In genomic region chr3:127422663-127423375, GRCh38 we compare ENCODE assay signal across 33 cellular contexts.
DNase-seq lines count a peak whose midpoint lies in the region; ATAC-seq and FAIRE-seq lines count a peak whose summit lies in the region.
"Had no signal": no experiment of that assay in that cellular context is flagged by ENCODE, and none has a peak within 500 bp of the region (broad histone marks: within the 10 kb centered on the region; RNA-seq: fewer than 3 reads in every experiment).

No MANE protein-coding gene starts in this region.

- no peaks in the 10 kb centered on the region for H3K27me3 ChIP-seq in H7 (ENCODE audit: control insufficient read depth, insufficient read depth, low read length)
- H3K27me3 ChIP-seq: body of pancreas had no signal

- FAIRE-seq in GM19239 (lab: Jason Lieb, UNC): no peak
- FAIRE-seq: K562 had no signal

- no peak overlapping the region for H3K4me3 ChIP-seq in H7 (ENCODE audit: insufficient read depth, low read depth, low read length)
- H3K4me3 ChIP-seq: adrenal gland, body of pancreas, gastrocnemius medialis, hepatocyte, K562, sigmoid colon, tibial nerve had no signal

- intact Hi-C loops in posterior cingulate gyrus (cut with DNase I): no loop called here

- no peak for ATAC-seq in GM21529 (IDR thresholded peaks at IDR 0.05; ENCODE audit: unreplicated experiment)
- ATAC-seq: activated CD4-positive, CD25-positive, alpha-beta regulatory T cell treated with anti-CD3 and anti-CD28 coated beads, Interleukin-2, amount 50 U/mL, for 24 hours; activated T-helper 17 cell treated with anti-CD3 and anti-CD28 coated beads, Interleukin-2, amount 50 U/mL, for 72 hours; body of pancreas; gastrocnemius medialis; K562; left cardiac atrium; Panc1; SK-N-SH treated with all-trans-retinoic acid at 6 μM for 48 hours; T-helper 17 cell had no signal

- DNase-seq in NCI-H1417 (lab: John Stamatoyannopoulos, UW) (peak in 2 of 3 experiments; percentile 21 to 43), NCI-H1417 treated with DMSO at 0.1 percent for 48 hours (lab: John Stamatoyannopoulos, UW) (no peak), H7 (peak; percentile 70), iPS-NIHi11 (ENCODE audit: low spot score) (peak; percentile 27), posterior cingulate gyrus (peak in 8 of 10 donors; percentile 39 to 93 (median 64)), midbrain (lab: John Stamatoyannopoulos, UW) (no peak), GM19239 (ENCODE audit: insufficient read length, low spot score) (no peak)
- DNase-seq: activated CD4-positive, alpha-beta T cell treated with anti-CD3 and anti-CD28 coated beads, Interleukin-2, amount 50 U/mL, for 4 hours; activated naive CD4-positive, alpha-beta T cell treated with anti-CD3 and anti-CD28 coated beads, Interleukin-2, amount 10 ng/mL, durations not matched to agents 7 days and 5 days; body of pancreas; Calu3; cerebellar nuclear complex; DMS79 treated with DMSO at 0.1 percent for 48 hours; gastrocnemius medialis; GF-D8; left cardiac atrium; NCI-H1092 treated with DMSO at 0.1 percent for 48 hours; NCI-H1930; NCI-H2227 treated with DMSO at 0.1 percent for 48 hours; NCI-H526; Right ventricle myocardium superior; stimulated activated CD4-positive, alpha-beta T cell treated with anti-CD3 and anti-CD28 coated beads, Interleukin-4, amount 100 ng/mL, for 1 hour; T-helper 17 cell had no signal

- no peaks in the 10 kb centered on the region for H3K36me3 ChIP-seq in H7 (replicated peaks; ENCODE audit: control insufficient read depth, insufficient read depth, low read length)
- H3K36me3 ChIP-seq: adrenal gland, gastrocnemius medialis, sigmoid colon, tibial nerve had no signal

Comparison
In these comparisons a context has a peak if more than half of its experiments do, and no peak if none do; other contexts are left out.
1. DNase-seq: peak in NCI-H1417 (2 of 3), H7 (single experiment), iPS-NIHi11 (single experiment) and posterior cingulate gyrus (8 of 10); none in NCI-H1417 treated with DMSO at 0.1 percent for 48 hours (single experiment), midbrain (single experiment) and GM19239 (single experiment).